ENCODE assay signal across 23 cellular contexts in the genomic region with DNA sequence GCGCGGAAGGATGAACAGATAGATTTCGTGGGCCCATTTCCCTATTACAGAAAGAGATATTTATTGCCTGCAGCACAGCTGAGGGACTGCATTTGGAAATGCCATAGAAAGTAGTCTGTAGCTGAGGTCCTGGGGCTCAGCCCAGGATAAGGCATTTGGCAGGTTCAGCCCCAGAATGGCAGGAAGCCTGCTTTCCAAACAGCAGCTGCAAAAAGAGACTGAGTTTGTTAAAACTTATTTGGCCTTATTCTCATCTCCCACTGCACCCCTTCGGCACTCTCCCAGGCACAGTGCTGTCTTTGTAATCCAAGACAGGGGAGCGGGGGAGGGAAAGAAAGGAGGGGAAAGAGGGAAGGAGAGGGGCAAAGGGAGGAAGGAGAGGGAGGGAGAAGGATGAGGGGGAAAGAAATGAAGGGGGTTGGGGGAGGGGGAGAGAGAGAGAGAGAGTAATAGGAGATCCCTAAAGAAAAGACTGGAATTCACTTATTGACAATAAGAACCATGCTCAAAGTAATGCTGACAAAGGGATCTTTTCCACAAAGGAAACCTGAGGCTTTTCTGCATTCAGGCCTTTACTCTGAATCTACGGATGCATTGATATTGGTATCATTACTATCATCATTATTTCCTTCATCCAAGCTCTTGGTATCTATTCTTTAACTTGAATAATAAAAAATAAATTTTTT.
DNase-seq lines count a peak whose midpoint lies in the region; ATAC-seq lines count a peak whose summit lies in the region.
"Had no signal": no experiment of that assay in that cellular context is flagged by ENCODE, and none has a peak within 500 bp of the region (broad histone marks: within the 10 kb centered on the region; RNA-seq: fewer than 3 reads in every experiment).

No MANE protein-coding gene starts in this region.

- no peaks in the 10 kb centered on the region for H3K79me1 ChIP-seq in neuronal stem cell (ENCODE audit: low read depth, low read length)

- no peaks in the 10 kb centered on the region for H3K27me3 ChIP-seq in neuronal stem cell (ENCODE audit: control insufficient read depth in 3 of 3, insufficient read depth in 3 of 3, low read depth in 1 of 3, low read length in 3 of 3)
- H3K27me3 ChIP-seq: ascending aorta, colonic mucosa had no signal

- no peak overlapping the region for H3K4me3 ChIP-seq in neuronal stem cell (ENCODE audit: low read length in 2 of 2)
- H3K4me3 ChIP-seq: ascending aorta, colonic mucosa, HAP-1, skin epidermis had no signal

- H4K8ac ChIP-seq in neuronal stem cell (ENCODE audit: low read depth, low read length): no peak overlapping the region

- no peak overlapping the region for H3K4ac ChIP-seq in neuronal stem cell (ENCODE audit: low read length)

- peak overlapping the region; percentile 45 for H2AFZ ChIP-seq in neuronal stem cell (ENCODE audit: low read length)

- H2AK5ac ChIP-seq in neuronal stem cell (ENCODE audit: low read depth, low read length): no peak overlapping the region

- H4K91ac ChIP-seq in neuronal stem cell (ENCODE audit: low read depth, low read length, poor library complexity): no peak overlapping the region

- no peak overlapping the region for H3K9ac ChIP-seq in neuronal stem cell (ENCODE audit: low read depth, low read length, poor library complexity)

- no peak overlapping the region for H2BK5ac ChIP-seq in neuronal stem cell (ENCODE audit: low read length)

- H2BK120ac ChIP-seq in neuronal stem cell (ENCODE audit: low read depth, low read length): no peak overlapping the region

- H3K36me3 ChIP-seq in neuronal stem cell (replicated peaks in 1 of 2; ENCODE audit: control insufficient read depth in 2 of 2, insufficient read depth in 2 of 2, low read length in 2 of 2): no peaks in the 10 kb centered on the region
- H3K36me3 ChIP-seq: ascending aorta, colonic mucosa, HAP-1 had no signal

- intact Hi-C loops in left cardiac atrium (cut with DNase I): no loop called here

- ATAC-seq in left cardiac atrium (peak; percentile 44 to 86), GM18858 (IDR thresholded peaks at IDR 0.05; ENCODE audit: unreplicated experiment) (no peak)
- ATAC-seq: activated CD8-positive, alpha-beta T cell treated with anti-CD3 and anti-CD28 coated beads for 36 hours; left colon; PC-3; stimulated activated naive CD8-positive, alpha-beta T cell treated with anti-CD3 and anti-CD28 coated beads, Interleukin-15, amount 100 ng/mL, for 72 hours had no signal

- no CpG with 5 or more reads among the region's 6 CpGs for WGBS in neuronal stem cell (ENCODE audit: extremely low coverage in 2 of 2, insufficient read length in 2 of 2, insufficient replicate concordance in 1 of 2), 2 donors

- H3K4me2 ChIP-seq in neuronal stem cell (ENCODE audit: insufficient read depth, low read length, poor library complexity, severe bottlenecking): no peak overlapping the region

- no peak overlapping the region for H3K14ac ChIP-seq in neuronal stem cell (ENCODE audit: low read length)

- H3K23ac ChIP-seq in neuronal stem cell (ENCODE audit: low read depth, low read length, poor library complexity): no peak overlapping the region

- no peaks in the 10 kb centered on the region for H3K9me3 ChIP-seq in neuronal stem cell (replicated peaks in 1 of 2; ENCODE audit: control insufficient read depth in 2 of 2, insufficient read depth in 1 of 2, low read depth in 1 of 2, low read length in 2 of 2)
- H3K9me3 ChIP-seq: ascending aorta, colonic mucosa, HAP-1 had no signal

- no peak overlapping the region for H2BK12ac ChIP-seq in neuronal stem cell (ENCODE audit: low read length)

- H3K18ac ChIP-seq in neuronal stem cell (ENCODE audit: low read length): peak overlapping the region; percentile 89

- H3K4me1 ChIP-seq in neuronal stem cell (ENCODE audit: control insufficient read depth in 2 of 2, insufficient read depth in 1 of 2, low read depth in 1 of 2, low read length in 2 of 2): peaks cover 5 to 15% of the 10 kb centered on the region in 2 donors
- H3K4me1 ChIP-seq: ascending aorta, colonic mucosa, HAP-1 had no signal

- DNase-seq in Ammon's horn (ENCODE audit: low spot score): peak; percentile 82
- DNase-seq in astrocyte of the hippocampus (ENCODE audit: low read depth, low spot score): peak; percentile 63
- DNase-seq in left cardiac atrium: no peak
- peak; percentile 27 for DNase-seq in neuronal stem cell (ENCODE audit: low spot score)
- no peak for DNase-seq in kidney glomerular epithelial cell (lab: John Stamatoyannopoulos, UW)
- DNase-seq in ureter (ENCODE audit: low spot score): no peak
- no peak for DNase-seq in NAMALWA (ENCODE audit: low spot score)
- DNase-seq: activated CD8-positive, alpha-beta T cell treated with anti-CD3 and anti-CD28 coated beads for 36 hours; activated naive CD4-positive, alpha-beta T cell treated with Interleukin-2 at 50 U/mL for 16 hours; activated T-cell treated with anti-CD3 and anti-CD28 coated beads, Interleukin-2, amount 50 U/mL, for 24 hours; colonic mucosa; GDM1; left colon; NCI-H2227 treated with DMSO at 0.1 percent for 48 hours; NCI-H774; PC-3; stimulated activated CD4-positive, alpha-beta T cell treated with anti-CD3 and anti-CD28 coated beads, Interleukin-2, amount 100 ng/mL, for 48 hours; stimulated activated naive CD8-positive, alpha-beta T cell treated with anti-CD3 and anti-CD28 coated beads, Interleukin-15, amount 100 ng/mL, for 72 hours; T-helper 2 cell had no signal

- H2BK15ac ChIP-seq in neuronal stem cell (ENCODE audit: low read length): no peak overlapping the region

- peak overlapping the region; percentile 59 for H3K27ac ChIP-seq in neuronal stem cell (replicated peaks; ENCODE audit: low read length)
- H3K27ac ChIP-seq: ascending aorta, colonic mucosa, skin epidermis had no signal

Comparison
In these comparisons a context has a peak if more than half of its experiments do, and no peak if none do; other contexts are left out.
1. DNase-seq: peak in Ammon's horn (single experiment), astrocyte of the hippocampus (single experiment) and neuronal stem cell (single experiment); none in left cardiac atrium (single experiment), kidney glomerular epithelial cell (single experiment), ureter (single experiment) and NAMALWA (single experiment).